ENCODE assay signal across 18 cellular contexts in the genomic region with DNA sequence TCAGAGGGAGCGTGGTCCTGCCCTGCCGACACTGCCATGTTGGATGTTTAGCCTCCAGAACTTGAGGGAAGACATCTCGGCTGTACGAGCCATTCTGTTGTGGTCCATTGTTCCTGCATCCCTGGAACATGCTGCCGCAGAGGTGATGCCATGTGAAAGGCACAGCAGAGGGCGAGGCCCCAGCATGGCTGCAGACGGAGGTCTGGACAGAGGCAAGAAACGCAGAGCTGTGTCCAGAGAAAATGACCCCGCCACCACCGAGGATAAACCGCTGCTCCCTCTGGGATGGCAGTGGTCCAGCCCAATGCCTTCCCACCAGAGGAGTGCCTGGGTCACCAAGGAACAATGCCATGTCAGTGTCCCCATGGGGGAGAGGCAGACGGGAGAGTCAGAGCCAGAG.
DNase-seq lines count a peak whose midpoint lies in the region; ATAC-seq and TF ChIP-seq lines count a peak whose summit lies in the region.
"Had no signal": no experiment of that assay in that cellular context is flagged by ENCODE, and none has a peak within 500 bp of the region (broad histone marks: within the 10 kb centered on the region; RNA-seq: fewer than 3 reads in every experiment).

No MANE protein-coding gene starts in this region.

- no peak overlapping the region for H2BK15ac ChIP-seq in H9 (ENCODE audit: low read depth, low read length)
- no peak overlapping the region for H2BK15ac ChIP-seq in neuronal stem cell (ENCODE audit: low read length)

- no CpG with 5 or more reads among the region's 12 CpGs for WGBS in H9 (ENCODE audit: extremely low coverage, insufficient read length, low lambda C conversion rate)
- WGBS in neuronal stem cell (ENCODE audit: extremely low coverage in 2 of 2, insufficient read length in 2 of 2, insufficient replicate concordance in 1 of 2), 2 donors = no CpG with 5 or more reads among the region's 12 CpGs

- H4K91ac ChIP-seq in H9 (ENCODE audit: insufficient read length, low read depth, low read length) (no peak overlapping the region), neuronal stem cell (ENCODE audit: low read depth, low read length, poor library complexity) (no peak overlapping the region)

- H3K27ac ChIP-seq in H9 (ENCODE audit: insufficient read length, low read depth, low read length) (no peak overlapping the region), neuronal stem cell (replicated peaks; ENCODE audit: low read length) (no peak overlapping the region)
- H3K27ac ChIP-seq: BLaER1 treated with 17β-estradiol and CSF1 and Interleukin-3, amounts not matched to agents 10 nM and 100 nM; HL-60 had no signal

- H2BK5ac ChIP-seq in H9 (ENCODE audit: insufficient read length, low read length) (no peak overlapping the region), neuronal stem cell (ENCODE audit: low read length) (no peak overlapping the region)

- no peak for DNase-seq in activated naive CD4-positive, alpha-beta T cell treated with anti-CD3 and anti-CD28 coated beads, Interleukin-2, amount 10 ng/mL, durations not matched to agents 7 days and 5 days
- no peak for DNase-seq in activated naive CD4-positive, alpha-beta T cell treated with anti-CD3 and anti-CD28 coated beads for 36 hours
- DNase-seq in H9 (peak; percentile 3), neuronal stem cell (ENCODE audit: low spot score) (no peak), left cardiac atrium (no peak), GOT3 (lab: John Stamatoyannopoulos, UW) (no peak), AG08396 (ENCODE audit: low spot score) (no peak)
- no peak for DNase-seq in effector memory CD8-positive, alpha-beta T cell
- DNase-seq: 8988T; Calu3; CD8-positive, alpha-beta T cell; DMS79 treated with DMSO at 0.1 percent for 48 hours; EL; HCEC 1CT had no signal

- H3K36me3 Mint-ChIP-seq in activated naive CD4-positive, alpha-beta T cell treated with anti-CD3 and anti-CD28 coated beads, Interleukin-2, amount 10 ng/mL, durations not matched to agents 7 days and 5 days = no peaks in the 10 kb centered on the region
- no peaks in the 10 kb centered on the region for H3K36me3 Mint-ChIP-seq in activated naive CD4-positive, alpha-beta T cell treated with anti-CD3 and anti-CD28 coated beads for 36 hours (ENCODE audit: low read depth)
- no peaks in the 10 kb centered on the region; a peak in 1 of 7 replicates for H3K36me3 Mint-ChIP-seq in H9 (ENCODE audit: insufficient read depth in 1 of 3, low read depth in 3 of 3)
- no peaks in the 10 kb centered on the region for H3K36me3 Mint-ChIP-seq in effector memory CD8-positive, alpha-beta T cell (ENCODE audit: insufficient read depth)
- H3K36me3 Mint-ChIP-seq: CD8-positive, alpha-beta T cell had no signal

- no peak overlapping the region for H3K4me2 ChIP-seq in H9 (ENCODE audit: insufficient read depth, insufficient read length, low read length)
- H3K4me2 ChIP-seq in neuronal stem cell (ENCODE audit: insufficient read depth, low read length, poor library complexity, severe bottlenecking) = no peak overlapping the region

- H4K8ac ChIP-seq in H9 (replicated peaks; ENCODE audit: insufficient read length, low read depth, low read length) (no peak overlapping the region), neuronal stem cell (ENCODE audit: low read depth, low read length) (no peak overlapping the region)

- no peak overlapping the region for H3K4me3 ChIP-seq in neuronal stem cell (ENCODE audit: low read length in 2 of 2)
- H3K4me3 ChIP-seq: BLaER1 treated with 17β-estradiol and CSF1 and Interleukin-3, amounts not matched to agents 10 nM and 100 nM; GM12878 had no signal

- H3T11ph ChIP-seq in H9 (ENCODE audit: low read length) = no peak overlapping the region

- no peaks in the 10 kb centered on the region for H3K23me2 ChIP-seq in H9 (ENCODE audit: insufficient read length, low read depth, low read length, poor library complexity, severe bottlenecking)

- H3K4me1 Mint-ChIP-seq in activated naive CD4-positive, alpha-beta T cell treated with anti-CD3 and anti-CD28 coated beads, Interleukin-2, amount 10 ng/mL, durations not matched to agents 7 days and 5 days = no peaks in the 10 kb centered on the region
- H3K4me1 Mint-ChIP-seq in activated naive CD4-positive, alpha-beta T cell treated with anti-CD3 and anti-CD28 coated beads for 36 hours (ENCODE audit: low read depth) = no peaks in the 10 kb centered on the region
- peaks cover 22 to 23% of the 10 kb centered on the region in 2 experiments for H3K4me1 Mint-ChIP-seq in H9
- peaks cover 24 to 37% of the 10 kb centered on the region in 2 donors for H3K4me1 Mint-ChIP-seq in effector memory CD8-positive, alpha-beta T cell (ENCODE audit: low read depth in 2 of 2)
- H3K4me1 Mint-ChIP-seq: B cell had no signal

- H3K4ac ChIP-seq in H9 (ENCODE audit: low read depth, low read length) (no peak overlapping the region), neuronal stem cell (ENCODE audit: low read length) (no peak overlapping the region)

- no peak overlapping the region for H3K4me3 Mint-ChIP-seq in activated naive CD4-positive, alpha-beta T cell treated with anti-CD3 and anti-CD28 coated beads, Interleukin-2, amount 10 ng/mL, durations not matched to agents 7 days and 5 days
- no peak overlapping the region for H3K4me3 Mint-ChIP-seq in activated naive CD4-positive, alpha-beta T cell treated with anti-CD3 and anti-CD28 coated beads for 36 hours
- H3K4me3 Mint-ChIP-seq in H9 = no peak overlapping the region
- H3K4me3 Mint-ChIP-seq in effector memory CD8-positive, alpha-beta T cell = peak overlapping the region; percentile 27 to 40
- H3K4me3 Mint-ChIP-seq: B cell; CD8-positive, alpha-beta T cell had no signal

- H3K9me3 ChIP-seq in H9 (ENCODE audit: control insufficient read depth, low read depth, low read length) (no peaks in the 10 kb centered on the region), neuronal stem cell (replicated peaks in 1 of 2; ENCODE audit: control insufficient read depth in 2 of 2, insufficient read depth in 1 of 2, low read depth in 1 of 2, low read length in 2 of 2) (peaks cover 0 to 2% of the 10 kb centered on the region in 2 donors)

- H3K23ac ChIP-seq in H9 (ENCODE audit: insufficient read length, low read depth, low read length) = no peak overlapping the region
- H3K23ac ChIP-seq in neuronal stem cell (ENCODE audit: low read depth, low read length, poor library complexity) = no peak overlapping the region

- H3K27me3 ChIP-seq in H9 (ENCODE audit: insufficient read depth, low read length) = no peaks in the 10 kb centered on the region
- no peaks in the 10 kb centered on the region for H3K27me3 ChIP-seq in neuronal stem cell (ENCODE audit: control insufficient read depth in 3 of 3, insufficient read depth in 3 of 3, low read depth in 1 of 3, low read length in 3 of 3)
- H3K27me3 ChIP-seq: BLaER1 treated with 17β-estradiol and CSF1 and Interleukin-3, amounts not matched to agents 10 nM and 100 nM had no signal

- H2AK5ac ChIP-seq in H9 (ENCODE audit: insufficient read length, low read length) = no peak overlapping the region
- peak overlapping the region; percentile 35 for H2AK5ac ChIP-seq in neuronal stem cell (ENCODE audit: low read depth, low read length)

- H3K18ac ChIP-seq in H9 (ENCODE audit: insufficient read length, low read depth, low read length) = no peak overlapping the region
- peak overlapping the region; percentile 81 for H3K18ac ChIP-seq in neuronal stem cell (ENCODE audit: low read length)

- H2BK20ac ChIP-seq in H9 (ENCODE audit: low read depth, low read length, poor library complexity, severe bottlenecking) = no peak overlapping the region

- no peak overlapping the region for H3K9ac ChIP-seq in H9 (ENCODE audit: extremely low read depth, insufficient read length, low read length)
- H3K9ac ChIP-seq in neuronal stem cell (ENCODE audit: low read depth, low read length, poor library complexity) = no peak overlapping the region
- H3K9ac ChIP-seq: BLaER1 treated with 17β-estradiol and CSF1 and Interleukin-3, amounts not matched to agents 10 nM and 100 nM had no signal

- no peak overlapping the region for H2BK12ac ChIP-seq in H9 (ENCODE audit: insufficient read length, low read depth, low read length)
- H2BK12ac ChIP-seq in neuronal stem cell (ENCODE audit: low read length) = no peak overlapping the region

- CTCF ChIA-PET in activated naive CD4-positive, alpha-beta T cell treated with anti-CD3 and anti-CD28 coated beads, Interleukin-2, amount 10 ng/mL, durations not matched to agents 7 days and 5 days (lab: Charles Lee) = no interaction called here
- CTCF ChIA-PET in activated naive CD4-positive, alpha-beta T cell treated with anti-CD3 and anti-CD28 coated beads for 36 hours (lab: Charles Lee) = no interaction called here

- no peaks in the 10 kb centered on the region for H3K36me3 ChIP-seq in neuronal stem cell (replicated peaks in 1 of 2; ENCODE audit: control insufficient read depth in 2 of 2, insufficient read depth in 2 of 2, low read length in 2 of 2)
- H3K36me3 ChIP-seq: BLaER1 treated with 17β-estradiol and CSF1 and Interleukin-3, amounts not matched to agents 10 nM and 100 nM had no signal

- peak overlapping the region; percentile 9 for H3K27ac Mint-ChIP-seq in activated naive CD4-positive, alpha-beta T cell treated with anti-CD3 and anti-CD28 coated beads, Interleukin-2, amount 10 ng/mL, durations not matched to agents 7 days and 5 days
- no peak overlapping the region for H3K27ac Mint-ChIP-seq in activated naive CD4-positive, alpha-beta T cell treated with anti-CD3 and anti-CD28 coated beads for 36 hours
- no peak overlapping the region for H3K27ac Mint-ChIP-seq in H9
- peak overlapping the region in 1 of 2 donors; percentile 47 for H3K27ac Mint-ChIP-seq in effector memory CD8-positive, alpha-beta T cell
- H3K27ac Mint-ChIP-seq: B cell; CD8-positive, alpha-beta T cell had no signal

- no peak overlapping the region for H3K14ac ChIP-seq in H9 (ENCODE audit: insufficient read depth, low read length)
- H3K14ac ChIP-seq in neuronal stem cell (ENCODE audit: low read length) = peak overlapping the region; percentile 67

- TF ChIP-seq CTCF in H9 (conservative IDR thresholded peaks at IDR 0.05) = no peak

- H3K4me1 ChIP-seq in H9 (ENCODE audit: insufficient read depth, low read length) (no peaks in the 10 kb centered on the region), neuronal stem cell (ENCODE audit: control insufficient read depth in 2 of 2, insufficient read depth in 1 of 2, low read depth in 1 of 2, low read length in 2 of 2) (peaks cover 0 to 13% of the 10 kb centered on the region in 2 donors)

- no peaks in the 10 kb centered on the region for H3K79me1 ChIP-seq in H9 (ENCODE audit: insufficient read depth, low read depth, low read length, poor library complexity, severe bottlenecking)
- no peaks in the 10 kb centered on the region for H3K79me1 ChIP-seq in neuronal stem cell (ENCODE audit: low read depth, low read length)

- H3K27me3 Mint-ChIP-seq in activated naive CD4-positive, alpha-beta T cell treated with anti-CD3 and anti-CD28 coated beads, Interleukin-2, amount 10 ng/mL, durations not matched to agents 7 days and 5 days = peaks cover 10% of the 10 kb centered on the region
- peaks cover 11% of the 10 kb centered on the region for H3K27me3 Mint-ChIP-seq in activated naive CD4-positive, alpha-beta T cell treated with anti-CD3 and anti-CD28 coated beads for 36 hours (ENCODE audit: low read depth)
- peaks cover 2% of the 10 kb centered on the region; the same call in 1 of the 2 replicates for H3K27me3 Mint-ChIP-seq in H9 (ENCODE audit: low read depth)
- H3K27me3 Mint-ChIP-seq in effector memory CD8-positive, alpha-beta T cell = peaks cover 0 to 8% of the 10 kb centered on the region in 2 donors
- H3K27me3 Mint-ChIP-seq: B cell had no signal

- no peak overlapping the region for H3K56ac ChIP-seq in H9 (ENCODE audit: insufficient read length, low read depth, low read length)

- ATAC-seq in effector memory CD8-positive, alpha-beta T cell (replicated peaks) = no peak
- no peak for ATAC-seq in left cardiac atrium
- ATAC-seq: CD8-positive, alpha-beta T cell; GM12878 had no signal

- H3K79me2 ChIP-seq in H9 (ENCODE audit: insufficient read depth, low read length) = no peaks in the 10 kb centered on the region

- no peak overlapping the region for H4K5ac ChIP-seq in H9 (ENCODE audit: insufficient read length, low read depth, low read length)

- H2BK120ac ChIP-seq in H9 (ENCODE audit: low read depth, low read length, poor library complexity, severe bottlenecking) (no peak overlapping the region), neuronal stem cell (ENCODE audit: low read depth, low read length) (no peak overlapping the region)

- H4K20me1 ChIP-seq in H9 (ENCODE audit: control insufficient read depth, insufficient read depth, insufficient read length) = no peaks in the 10 kb centered on the region

- no peaks in the 10 kb centered on the region for H3K9me3 Mint-ChIP-seq in activated naive CD4-positive, alpha-beta T cell treated with anti-CD3 and anti-CD28 coated beads, Interleukin-2, amount 10 ng/mL, durations not matched to agents 7 days and 5 days
- peaks cover 5% of the 10 kb centered on the region for H3K9me3 Mint-ChIP-seq in activated naive CD4-positive, alpha-beta T cell treated with anti-CD3 and anti-CD28 coated beads for 36 hours
- peaks cover 4 to 5% of the 10 kb centered on the region in 2 experiments; a peak in 2 of 5 replicates for H3K9me3 Mint-ChIP-seq in H9
- H3K9me3 Mint-ChIP-seq in effector memory CD8-positive, alpha-beta T cell = no peaks in the 10 kb centered on the region

- intact Hi-C loops in activated naive CD4-positive, alpha-beta T cell treated with anti-CD3 and anti-CD28 coated beads for 36 hours (cut with micrococcal nuclease) = no loop called here
- intact Hi-C loops in left cardiac atrium (cut with DNase I) = no loop called here

- H2AFZ ChIP-seq in H9 (ENCODE audit: low read length) = no peak overlapping the region
- H2AFZ ChIP-seq in neuronal stem cell (ENCODE audit: low read length) = no peak overlapping the region

Comparison
In these comparisons a context has a peak if more than half of its experiments do, and no peak if none do; other contexts are left out.
1. H3K4me3 Mint-ChIP-seq: peak in effector memory CD8-positive, alpha-beta T cell (2 of 2); none in activated naive CD4-positive, alpha-beta T cell treated with anti-CD3 and anti-CD28 coated beads, Interleukin-2, amount 10 ng/mL, durations not matched to agents 7 days and 5 days (single experiment), activated naive CD4-positive, alpha-beta T cell treated with anti-CD3 and anti-CD28 coated beads for 36 hours (single experiment) and H9 (0 of 2).